Comparison of ENCODE assay signal across 8 cellular contexts in the genomic region with DNA sequence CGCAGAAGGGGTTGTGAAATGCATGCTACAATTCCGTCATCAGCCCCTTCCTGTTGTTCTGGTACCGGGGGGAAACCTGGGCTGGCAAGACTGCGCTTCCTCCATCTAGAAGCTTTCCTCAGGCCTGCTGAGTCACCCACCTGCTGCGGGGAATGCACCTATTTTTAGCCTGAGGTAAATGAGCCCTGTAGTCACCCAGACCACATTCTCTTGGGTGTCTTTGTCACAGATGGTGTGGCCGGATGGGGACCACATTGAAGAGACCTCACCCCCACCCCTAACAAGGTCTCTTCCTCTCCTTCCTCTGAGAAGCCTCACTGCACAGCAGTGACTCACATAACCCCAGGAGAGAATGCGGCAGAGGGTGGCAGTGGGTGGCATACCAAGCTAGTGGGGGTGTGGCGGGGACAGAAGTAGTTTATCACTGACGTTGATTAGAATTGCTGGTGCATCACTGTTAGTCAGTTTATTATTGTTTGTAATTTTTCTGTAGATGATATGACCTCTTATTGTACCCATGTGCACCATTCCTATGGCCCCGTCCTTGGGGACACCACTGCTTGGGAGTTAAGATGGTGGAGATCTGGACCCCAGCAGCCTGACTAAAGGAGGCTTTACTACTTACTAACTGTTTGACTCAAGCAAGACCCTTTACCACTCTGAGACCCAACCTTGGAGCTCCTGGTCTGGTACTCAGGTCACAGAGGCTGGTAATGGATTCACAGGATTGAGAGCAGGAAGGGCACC.
DNase-seq lines count a peak whose midpoint lies in the region; ATAC-seq and TF ChIP-seq lines count a peak whose summit lies in the region.

No MANE protein-coding gene starts in this region.

- intact Hi-C loops in activated CD4-positive, alpha-beta T cell treated with anti-CD3 and anti-CD28 coated beads for 36 hours (cut with DNase I, micrococcal nuclease) = loop anchor here (1.0 to 10.0 kb wide), 16 partner anchors 12 to 505 kb away; partner anchors contain the start of genes DUSP5 (in 2 of the 2), BBIP1 (in 1 of the 2), MXI1 (in 1 of the 2) and PDCD4 (in 1 of the 2)
- intact Hi-C loops in prostate gland (cut with DNase I) = no loop called here

- H3K27ac ChIP-seq in HL-60 (replicated peaks) (peak overlapping the region; percentile 47), prostate gland (no peak overlapping the region)

- H3K4me1 Mint-ChIP-seq in activated CD4-positive, alpha-beta T cell treated with anti-CD3 and anti-CD28 coated beads for 36 hours = peaks cover 72% of the 10 kb centered on the region

- ATAC-seq in GM21367 (IDR thresholded peaks at IDR 0.05; ENCODE audit: unreplicated experiment) = peak; percentile 82
- peak; percentile 94 for ATAC-seq in activated CD4-positive, alpha-beta T cell treated with anti-CD3 and anti-CD28 coated beads for 36 hours

- H3K4me3 Mint-ChIP-seq in activated CD4-positive, alpha-beta T cell treated with anti-CD3 and anti-CD28 coated beads for 36 hours = peak overlapping the region; percentile 34

- POLR2A ChIA-PET in activated CD4-positive, alpha-beta T cell treated with anti-CD3 and anti-CD28 coated beads for 36 hours (lab: Charles Lee) = interaction anchor here (0.6 to 2.8 kb wide), 9 partner anchors 11 to 407 kb away, joined by 3 to 16 read pairs (median 4); partner anchors contain the start of genes ADD3 and DUSP5

- H3K9me3 Mint-ChIP-seq in activated CD4-positive, alpha-beta T cell treated with anti-CD3 and anti-CD28 coated beads for 36 hours (ENCODE audit: low read depth) = no peaks in the 10 kb centered on the region

- H3K27me3 Mint-ChIP-seq in activated CD4-positive, alpha-beta T cell treated with anti-CD3 and anti-CD28 coated beads for 36 hours = no peaks in the 10 kb centered on the region

- no peaks in the 10 kb centered on the region for H3K4me1 ChIP-seq in prostate gland (replicated peaks)

- no peaks in the 10 kb centered on the region for H3K9me3 ChIP-seq in prostate gland

- no peaks in the 10 kb centered on the region for H3K27me3 ChIP-seq in HL-60 (ENCODE audit: insufficient read depth, poor library complexity, severe bottlenecking)
- no peaks in the 10 kb centered on the region for H3K27me3 ChIP-seq in prostate gland (replicated peaks; ENCODE audit: insufficient read depth)

- peak overlapping the region; percentile 91 for H3K27ac Mint-ChIP-seq in activated CD4-positive, alpha-beta T cell treated with anti-CD3 and anti-CD28 coated beads for 36 hours

- WGBS in prostate gland = 82% methylated on average over 10 of the region's 10 CpGs

- no peaks in the 10 kb centered on the region for H3K36me3 Mint-ChIP-seq in activated CD4-positive, alpha-beta T cell treated with anti-CD3 and anti-CD28 coated beads for 36 hours (ENCODE audit: low read depth)

- no peak for TF ChIP-seq CTCF in HL-60 (IDR thresholded peaks at IDR 0.05; ENCODE audit: insufficient read depth, low read length)
- no peak for TF ChIP-seq CTCF in prostate gland (IDR thresholded peaks at IDR 0.05)

- no peaks in the 10 kb centered on the region for H3K36me3 ChIP-seq in prostate gland

- TF ChIP-seq POLR2A in prostate gland (IDR thresholded peaks at IDR 0.05) = no peak

- CTCF ChIA-PET in activated CD4-positive, alpha-beta T cell treated with anti-CD3 and anti-CD28 coated beads for 36 hours (lab: Charles Lee) = interaction anchor here (0.7 to 4.4 kb wide), 10 partner anchors 8 to 205 kb away, joined by 3 to 28 read pairs (median 3); no protein-coding TSS in a partner anchor

- peak; percentile 62 for DNase-seq in COLO668 (lab: John Stamatoyannopoulos, UW; ENCODE audit: unreplicated experiment)
- DNase-seq in HL-60 (ENCODE audit: low read depth in 1 of 2, low spot score in 1 of 2) = peak; percentile 85 to 91
- DNase-seq in activated CD4-positive, alpha-beta T cell treated with anti-CD3 and anti-CD28 coated beads for 36 hours = peak; percentile 93
- peak; percentile 64 to 82 for DNase-seq in dermis microvascular lymphatic vessel endothelial cell (ENCODE audit: low read depth in 2 of 2)
- peak; percentile 62 to 76 for DNase-seq in stimulated activated CD4-positive, alpha-beta T cell treated with anti-CD3 and anti-CD28 coated beads, Interleukin-1b, Interleukin-23, amount 100 ng/mL, for 1 hour (ENCODE audit: low read depth in 2 of 2)
- no peak for DNase-seq in NCI-H2029 treated with DMSO at 0.1 percent for 48 hours (lab: John Stamatoyannopoulos, UW)
- no peak for DNase-seq in prostate gland (ENCODE audit: low spot score)

- H3K4me3 ChIP-seq in HL-60 (replicated peaks; ENCODE audit: insufficient read depth, low read length) (no peak overlapping the region), prostate gland (no peak overlapping the region)

Comparison
In these comparisons a context has a peak if more than half of its experiments do, and no peak if none do; other contexts are left out.
1. DNase-seq: peak in COLO668 (single experiment), HL-60 (2 of 2), activated CD4-positive, alpha-beta T cell treated with anti-CD3 and anti-CD28 coated beads for 36 hours (single experiment), dermis microvascular lymphatic vessel endothelial cell (2 of 2) and stimulated activated CD4-positive, alpha-beta T cell treated with anti-CD3 and anti-CD28 coated beads, Interleukin-1b, Interleukin-23, amount 100 ng/mL, for 1 hour (2 of 2); none in NCI-H2029 treated with DMSO at 0.1 percent for 48 hours (single experiment) and prostate gland (single experiment).